Comparison of ENCODE assay signal across 14 cellular contexts in genomic region chr1:192576190-192577144, GRCh38. TPM values are rescaled to one million over a fixed set of nuclear protein-coding genes. Genes with fewer than 3 reads are reported as not detected.
DNase-seq lines count a peak whose midpoint lies in the region; ATAC-seq and TF ChIP-seq lines count a peak whose summit lies in the region.
"Had no signal": no experiment of that assay in that cellular context is flagged by ENCODE, and none has a peak within 500 bp of the region (broad histone marks: within the 10 kb centered on the region; RNA-seq: fewer than 3 reads in every experiment).

No MANE protein-coding gene starts in this region.

- H4K8ac ChIP-seq in IMR-90 (ENCODE audit: low read depth in 2 of 2, low read length in 2 of 2), result no peak overlapping the region

- no peak overlapping the region for H4K91ac ChIP-seq in IMR-90 (ENCODE audit: insufficient read depth, low read depth, low read length)

- no peak overlapping the region for H3K23ac ChIP-seq in IMR-90 (ENCODE audit: low read depth, low read length)

- H2BK5ac ChIP-seq in IMR-90 (ENCODE audit: low read depth, low read length, poor library complexity, severe bottlenecking), result no peak overlapping the region

- no peak overlapping the region for H3K18ac ChIP-seq in IMR-90 (ENCODE audit: low read depth, low read length)

- ATAC-seq in CD8-positive, alpha-beta T cell, result no peak
- no peak for ATAC-seq in IMR-90 (ENCODE audit: low read depth)
- no peak for ATAC-seq in central memory CD8-positive, alpha-beta T cell (replicated peaks; ENCODE audit: extremely low read depth, poor library complexity, severe bottlenecking)
- no peak for ATAC-seq in HG03159 (IDR thresholded peaks at IDR 0.05; ENCODE audit: unreplicated experiment)
- ATAC-seq in HG02798 (IDR thresholded peaks at IDR 0.05; ENCODE audit: poor library complexity, unreplicated experiment), result no peak

- CTCF ChIA-PET in CD8-positive, alpha-beta T cell (lab: Charles Lee), result interaction anchor here (7.2 kb wide), 1 partner anchor 101 kb away, joined by 70 read pairs; no protein-coding TSS in a partner anchor
- CTCF ChIA-PET in IMR-90 (lab: Yijun Ruan, JAX), result no interaction called here

- no peaks in the 10 kb centered on the region for H3K27me3 Mint-ChIP-seq in CD8-positive, alpha-beta T cell (ENCODE audit: low read depth)
- H3K27me3 Mint-ChIP-seq in central memory CD8-positive, alpha-beta T cell, result no peaks in the 10 kb centered on the region

- no CpG with 5 or more reads among the region's 1 CpG for WGBS in IMR-90 (ENCODE audit: extremely low coverage in 2 of 2, insufficient read length in 1 of 2), 2 experiments

- H3K9me1 ChIP-seq in IMR-90 (ENCODE audit: insufficient read depth, low read length), result no peaks in the 10 kb centered on the region

- dilution Hi-C loops in IMR-90 (cut with HindIII; ENCODE audit: low sequenced_read_pairs, unreplicated experiment), result no loop called here

- H3K4me3 Mint-ChIP-seq in CD8-positive, alpha-beta T cell, result peak overlapping the region; percentile 82
- peak overlapping the region; percentile 88 for H3K4me3 Mint-ChIP-seq in central memory CD8-positive, alpha-beta T cell

- in situ Hi-C loops in IMR-90 (cut with MboI; ENCODE audit: low sequenced_read_pairs), result no loop called here

- no peak overlapping the region for H2BK15ac ChIP-seq in IMR-90 (ENCODE audit: low read depth, low read length)

- DNase-seq in CD8-positive, alpha-beta T cell, result no peak
- DNase-seq in IMR-90 (no peak), NCI-H446 treated with DMSO at 0.1 percent for 48 hours (lab: John Stamatoyannopoulos, UW) (no peak), NCI-H748 (lab: John Stamatoyannopoulos, UW; ENCODE audit: unreplicated experiment) (no peak)
- no peak for DNase-seq in central memory CD8-positive, alpha-beta T cell (ENCODE audit: low spot score in 2 of 2)
- DNase-seq: NCI-H1105, NCI-H526 treated with DMSO at 0.1 percent for 48 hours, SK-N-SH had no signal

- H2BK120ac ChIP-seq in IMR-90 (ENCODE audit: low read depth, low read length), result no peak overlapping the region

- H3K9ac ChIP-seq in IMR-90 (ENCODE audit: low read depth, low read length), result no peak overlapping the region
- H3K9ac ChIP-seq: SK-N-SH had no signal

- no peaks in the 10 kb centered on the region for H3K36me3 ChIP-seq in CD8-positive, alpha-beta T cell (ENCODE audit: insufficient read depth, low read length)
- H3K36me3 ChIP-seq in IMR-90 (ENCODE audit: control insufficient read depth, insufficient read depth, low read length) (no peaks in the 10 kb centered on the region), neutrophil (no peaks in the 10 kb centered on the region)

- no peak overlapping the region for H3K4ac ChIP-seq in IMR-90 (ENCODE audit: low read depth, low read length)

- H3K9me3 Mint-ChIP-seq in CD8-positive, alpha-beta T cell, result no peaks in the 10 kb centered on the region
- H3K9me3 Mint-ChIP-seq in central memory CD8-positive, alpha-beta T cell, result no peaks in the 10 kb centered on the region

- H3K4me1 Mint-ChIP-seq in CD8-positive, alpha-beta T cell (ENCODE audit: low read depth), result peaks cover 45% of the 10 kb centered on the region
- peaks cover 64% of the 10 kb centered on the region for H3K4me1 Mint-ChIP-seq in central memory CD8-positive, alpha-beta T cell

- H3K9me3 ChIP-seq in CD8-positive, alpha-beta T cell (ENCODE audit: low read length), result no peaks in the 10 kb centered on the region
- H3K9me3 ChIP-seq in IMR-90 (ENCODE audit: control insufficient read depth, insufficient read depth, low read length) (no peaks in the 10 kb centered on the region), neutrophil (no peaks in the 10 kb centered on the region)
- H3K9me3 ChIP-seq: heart right ventricle, SK-N-SH had no signal

- no peak overlapping the region for H2BK20ac ChIP-seq in IMR-90 (ENCODE audit: low read depth, low read length)

- H2AK9ac ChIP-seq in IMR-90 (replicated peaks; ENCODE audit: low read depth, low read length, poor library complexity), result no peak overlapping the region

- no TSS peak for BruUV-seq in IMR-90 (replicated peaks; lab: Mats Ljungman, UMichigan)

- H3K56ac ChIP-seq in IMR-90 (ENCODE audit: extremely low read depth, insufficient read depth, low read length), result no peak overlapping the region

- H2AFZ ChIP-seq in IMR-90 (replicated peaks; ENCODE audit: low read length, poor library complexity), result no peak overlapping the region

- no peak overlapping the region for H3K4me3 ChIP-seq in CD8-positive, alpha-beta T cell (ENCODE audit: low read depth, low read length)
- H3K4me3 ChIP-seq in IMR-90 (ENCODE audit: insufficient read depth, low read depth, low read length) (no peak overlapping the region), neutrophil (ENCODE audit: low read depth in 1 of 2, low read length in 1 of 2) (peak overlapping the region in 1 of 2 experiments; percentile 6)
- H3K4me3 ChIP-seq: lung had no signal

- peaks cover 6% of the 10 kb centered on the region for H3K36me3 Mint-ChIP-seq in CD8-positive, alpha-beta T cell
- peaks cover 32% of the 10 kb centered on the region for H3K36me3 Mint-ChIP-seq in central memory CD8-positive, alpha-beta T cell (ENCODE audit: insufficient read depth)

- TF ChIP-seq CTCF in CD8-positive, alpha-beta T cell (IDR thresholded peaks at IDR 0.05), result no peak
- TF ChIP-seq CTCF in IMR-90 (conservative IDR thresholded peaks at IDR 0.05; ENCODE audit: low read depth, low read length) (no peak), neutrophil (IDR thresholded peaks at IDR 0.05) (no peak)

- no peaks in the 10 kb centered on the region for H3K27me3 ChIP-seq in CD8-positive, alpha-beta T cell (ENCODE audit: insufficient read depth, low read length)
- H3K27me3 ChIP-seq in IMR-90 (ENCODE audit: control insufficient read depth, insufficient read depth, low read length), result no peaks in the 10 kb centered on the region
- no peaks in the 10 kb centered on the region for H3K27me3 ChIP-seq in neutrophil
- H3K27me3 ChIP-seq: heart right ventricle had no signal

- H3K14ac ChIP-seq in IMR-90 (replicated peaks; ENCODE audit: low read depth, low read length), result no peak overlapping the region

- H3K27ac Mint-ChIP-seq in CD8-positive, alpha-beta T cell, result peak overlapping the region; percentile 37
- peak overlapping the region; percentile 98 for H3K27ac Mint-ChIP-seq in central memory CD8-positive, alpha-beta T cell (ENCODE audit: low read depth)

- no peak for TF ChIP-seq RAD21 in IMR-90 (IDR thresholded peaks at IDR 0.05; ENCODE audit: low read length)

- H4K20me1 ChIP-seq in IMR-90 (ENCODE audit: insufficient read depth, low read length), result no peaks in the 10 kb centered on the region

- intact Hi-C loops in CD8-positive, alpha-beta T cell (cut with DNase I, micrococcal nuclease), result loop anchor here (1.0 to 5.0 kb wide), 2 partner anchors 60 to 546 kb away; partner anchors contain the start of gene CDC73 (in 1 of the 2)
- intact Hi-C loops in IMR-90 (cut with micrococcal nuclease), result loop anchor here (5.0 kb wide), 1 partner anchor 44 kb away; no protein-coding TSS in a partner anchor

- peak overlapping the region; percentile 65 for H3K27ac ChIP-seq in CD8-positive, alpha-beta T cell (ENCODE audit: low read depth, low read length)
- no peak overlapping the region for H3K27ac ChIP-seq in IMR-90 (ENCODE audit: insufficient read depth, low read length)
- H3K27ac ChIP-seq in neutrophil, result peak overlapping the region; percentile 82

- H2AK5ac ChIP-seq in IMR-90 (ENCODE audit: low read depth, low read length), result no peak overlapping the region

- H4K5ac ChIP-seq in IMR-90 (ENCODE audit: low read depth, low read length), result no peak overlapping the region

- H3K79me1 ChIP-seq in IMR-90 (ENCODE audit: low read depth in 1 of 2, low read length in 2 of 2), result no peaks in the 10 kb centered on the region

- TF ChIP-seq POLR2A in IMR-90 (IDR thresholded peaks at IDR 0.05; ENCODE audit: low read depth, low read length), result no peak

- POLR2A ChIA-PET in CD8-positive, alpha-beta T cell (lab: Charles Lee), result no interaction called here
- POLR2A ChIA-PET in IMR-90 (lab: Charles Lee; ENCODE audit: unreplicated experiment), result no interaction called here

- no peak overlapping the region for H3K4me2 ChIP-seq in IMR-90 (ENCODE audit: low read depth, low read length)
- H3K4me2 ChIP-seq: SK-N-SH had no signal

- H3K4me1 ChIP-seq in CD8-positive, alpha-beta T cell (ENCODE audit: insufficient read depth, low read length), result peaks cover 18% of the 10 kb centered on the region
- no peaks in the 10 kb centered on the region; the same call in 1 of the 2 replicates for H3K4me1 ChIP-seq in IMR-90 (ENCODE audit: control insufficient read depth, insufficient read depth, low read length)
- H3K4me1 ChIP-seq in neutrophil (ENCODE audit: control insufficient read depth in 1 of 2, insufficient read depth in 1 of 2, low read depth in 1 of 2, low read length in 1 of 2), result peaks cover 0 to 16% of the 10 kb centered on the region in 2 experiments

TF ChIP-seq in IMR-90, 13 proteins besides CTCF, POLR2A, EP300 and RAD21:
- TF ChIP-seq NFE2L2 (IDR thresholded peaks at IDR 0.05; ENCODE audit: low read depth, low read length) (no peak), MAFK (IDR thresholded peaks at IDR 0.05; ENCODE audit: low read depth, low read length) (peak; percentile 90)

RNA-seq across cellular contexts. Expression of gene RGS1, which starts 0.9 kb away (rescaled TPM):
- 100 to 1,000 TPM; 366 to 383 TPM for total RNA-seq in CD8-positive, alpha-beta T cell
- not detected in 2 replicates for total RNA-seq in IMR-90 (2012; rRNA removed)
- not detected in 2 replicates for polyA plus RNA-seq in IMR-90 (2012; rRNA removed)
- not detected in 2 replicates for polyA plus RNA-seq in IMR-90 (2012; cell fraction: cytosol; rRNA removed)
- not detected in 2 replicates for polyA plus RNA-seq in IMR-90 (2012; cell fraction: nucleus; rRNA removed; ENCODE audit: low replicate concordance)
- total RNA-seq: renal cortical epithelial cell had no signal

RNA-seq across cellular contexts. Expression of gene RGS13, which starts 59.5 kb away (rescaled TPM):
- under 1 TPM; 0.60 to 0.75 TPM for total RNA-seq in CD8-positive, alpha-beta T cell
- total RNA-seq in IMR-90 (2012; rRNA removed), result not detected in 2 replicates
- polyA plus RNA-seq in IMR-90 (2012; rRNA removed), result not detected in 2 replicates
- polyA plus RNA-seq in IMR-90 (2012; cell fraction: cytosol; rRNA removed), result not detected in 2 replicates
- not detected in 2 replicates for polyA plus RNA-seq in IMR-90 (2012; cell fraction: nucleus; rRNA removed; ENCODE audit: low replicate concordance)
- total RNA-seq: renal cortical epithelial cell had no signal
- polyA plus RNA-seq: SK-N-SH had no signal

Comparison
In these comparisons a context has a peak if more than half of its experiments do, and no peak if none do; other contexts are left out.
1. RNA of gene RGS1, which starts 0.9 kb away (total RNA-seq): 366 to 383 TPM in CD8-positive, alpha-beta T cell; not detected in IMR-90; every median in the first group is over 100 times any median in the second.